ENCODE assay signal across 31 cellular contexts in genomic region chrX:153410328-153410727, GRCh38. TPM values are rescaled to one million over a fixed set of nuclear protein-coding genes. Genes with fewer than 3 reads are reported as not detected.
"Had no signal": no experiment of that assay in that cellular context is flagged by ENCODE, and none has a peak within 500 bp of the region (broad histone marks: within the 10 kb centered on the region; RNA-seq: fewer than 3 reads in every experiment).

No MANE protein-coding gene starts in this region.

- H3K27me3 ChIP-seq: hepatocyte, ovary, sigmoid colon, suprapubic skin, upper lobe of right lung had no signal

- H3K36me3 ChIP-seq: heart right ventricle, left ventricle myocardium inferior, ovary, prostate gland, sigmoid colon, suprapubic skin, thoracic aorta, tibial artery, upper lobe of right lung had no signal

- H3K27ac ChIP-seq: hepatocyte, ovary, prostate gland, suprapubic skin, thoracic aorta, tibial artery, upper lobe of right lung had no signal

- H3K4me3 ChIP-seq: hepatocyte, lung, mucosa of descending colon had no signal

- H3K9me3 Mint-ChIP-seq: naive thymus-derived CD4-positive, alpha-beta T cell; natural killer cell treated with Interleukin-12 subunit alpha and Interleukin-12 subunit beta and Interleukin-15 and Interleukin-18, amount 100 ng/mL, for 72 hours; stimulated activated memory B cell treated with anti-CD40 and anti-IgM and Interleukin-4, amounts not matched to agents 10 μg/mL and 1 μg/mL and 100 μg/mL, for 72 hours had no signal

- H3K27me3 Mint-ChIP-seq: stimulated activated memory B cell treated with anti-CD40 and anti-IgM and Interleukin-4, amounts not matched to agents 10 μg/mL and 1 μg/mL and 100 μg/mL, for 72 hours had no signal

- ATAC-seq: mucosa of descending colon, right cardiac atrium had no signal

- H3K36me3 Mint-ChIP-seq: naive thymus-derived CD4-positive, alpha-beta T cell; natural killer cell treated with Interleukin-12 subunit alpha and Interleukin-12 subunit beta and Interleukin-15 and Interleukin-18, amount 100 ng/mL, for 72 hours; stimulated activated memory B cell treated with anti-CD40 and anti-IgM and Interleukin-4, amounts not matched to agents 10 μg/mL and 1 μg/mL and 100 μg/mL, for 72 hours had no signal

- H3K4me1 ChIP-seq: prostate gland, upper lobe of right lung had no signal

- H3K9me3 ChIP-seq: heart right ventricle, left ventricle myocardium inferior, mucosa of descending colon, ovary, prostate gland, sigmoid colon, suprapubic skin, thoracic aorta, tibial artery, upper lobe of right lung had no signal

- DNase-seq: heart right ventricle; kidney glomerular epithelial cell; left ventricle myocardium inferior; mesendoderm; midbrain; mucosa of descending colon; naive thymus-derived CD4-positive, alpha-beta T cell; retina; sigmoid colon; small intestine; stimulated activated CD4-positive, alpha-beta T cell treated with anti-CD3 and anti-CD28 coated beads, Interleukin-1b, Interleukin-23, amount 100 ng/mL, for 48 hours; stimulated activated CD4-positive, alpha-beta T cell treated with anti-CD3 and anti-CD28 coated beads, Interleukin-2, amount 100 ng/mL, for 48 hours; stimulated activated CD4-positive, alpha-beta T cell treated with anti-CD3 and anti-CD28 coated beads, Interleukin-4, amount 100 ng/mL, for 4 hours; stimulated activated CD8-positive, alpha-beta memory T cell treated with anti-CD3 and anti-CD28 coated beads, Interleukin-4, amount 100 ng/mL, for 48 hours; stimulated activated naive CD4-positive, alpha-beta T cell treated with Interleukin-2 at 50 U/mL for 16 hours; tibial artery; trophoblast cell; upper lobe of right lung had no signal

RNA-seq across cellular contexts. Expression of gene ZFP92, which starts 0.9 kb away (rescaled TPM):
- total RNA-seq: myocyte had no signal
- polyA plus RNA-seq: neural cell had no signal

RNA-seq across cellular contexts. Expression of gene PNMA6E, which starts 9.2 kb away (rescaled TPM):
- total RNA-seq: heart right ventricle; hepatocyte; left ventricle myocardium inferior; lung; mucosa of descending colon; myocyte; naive thymus-derived CD4-positive, alpha-beta T cell; natural killer cell treated with Interleukin-12 subunit alpha and Interleukin-12 subunit beta and Interleukin-15 and Interleukin-18, amount 100 ng/mL, for 72 hours; right cardiac atrium; sigmoid colon; subcutaneous adipose tissue; thoracic aorta had no signal
- polyA plus RNA-seq: heart right ventricle; hepatocyte; keratinocyte; naive thymus-derived CD4-positive, alpha-beta T cell; neural cell; right cardiac atrium; sigmoid colon; small intestine had no signal

RNA-seq across cellular contexts. Expression of gene TREX2, which starts 35.5 kb away (rescaled TPM):
- total RNA-seq: left ventricle myocardium inferior had no signal
- polyA plus RNA-seq: neural cell had no signal
